ENCODE assay signal across 8 cellular contexts in the genomic region with DNA sequence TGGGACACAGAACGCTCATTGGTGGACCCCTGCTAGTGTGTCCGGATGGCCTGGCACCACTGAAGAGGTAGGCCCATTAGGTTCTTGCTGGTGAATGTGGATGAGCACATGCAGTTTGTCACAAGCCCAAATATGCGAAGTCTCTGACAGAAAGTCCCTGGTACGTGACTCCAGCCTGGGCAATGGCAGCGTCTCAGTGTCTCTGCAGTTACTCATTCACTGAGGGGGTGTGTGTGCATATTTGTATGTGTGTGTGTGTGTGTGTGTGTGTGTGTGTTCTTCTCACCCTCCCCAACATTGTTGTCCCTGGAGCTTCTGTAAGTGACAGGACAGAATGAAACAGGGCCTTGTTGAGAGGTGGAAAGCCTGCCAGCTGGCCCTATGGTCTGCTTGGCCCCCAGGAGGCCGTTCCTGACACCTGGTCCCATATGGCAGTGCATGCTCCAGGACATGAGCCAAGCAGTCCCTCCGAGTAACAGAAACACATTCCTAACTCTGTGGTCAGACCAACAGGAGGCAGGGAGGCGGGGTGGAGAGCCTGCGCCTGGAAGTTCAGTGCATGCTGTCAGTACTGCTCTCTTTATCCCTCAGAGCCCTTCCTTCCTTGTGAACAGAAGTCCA.
DNase-seq lines count a peak whose midpoint lies in the region; ATAC-seq and TF ChIP-seq lines count a peak whose summit lies in the region.

No MANE protein-coding gene starts in this region.

- H3K4me3 ChIP-seq in AG04450 (ENCODE audit: low read depth, low read length) (no peak overlapping the region), choroid plexus epithelial cell (ENCODE audit: low read depth, low read length) (no peak overlapping the region), lung (no peak overlapping the region), HAP-1 (no peak overlapping the region)

- H3K27me3 ChIP-seq in AG04450 (ENCODE audit: control insufficient read depth, insufficient read depth, low read length): no peaks in the 10 kb centered on the region
- no peaks in the 10 kb centered on the region for H3K27me3 ChIP-seq in lung (ENCODE audit: control insufficient read depth, insufficient read depth)
- H3K27me3 ChIP-seq in HAP-1 (ENCODE audit: low read depth): no peaks in the 10 kb centered on the region

- CTCF ChIA-PET in AG04450 (lab: Charles Lee): no interaction called here

- peaks cover 11% of the 10 kb centered on the region for H3K4me1 Mint-ChIP-seq in nephron progenitor cell

- H3K4me1 ChIP-seq in lung (ENCODE audit: control insufficient read depth in 2 of 2, insufficient read depth in 2 of 2, low read length in 2 of 2): peaks cover 0 to 7% of the 10 kb centered on the region in 2 donors
- H3K4me1 ChIP-seq in HAP-1: no peaks in the 10 kb centered on the region

- H3K27ac ChIP-seq in AG04450 (ENCODE audit: low read depth, low read length): peak overlapping the region; percentile 81
- peak overlapping the region; percentile 52 to 73 for H3K27ac ChIP-seq in lung (ENCODE audit: low read depth in 1 of 2, low read length in 1 of 2)

- H3K27ac Mint-ChIP-seq in nephron progenitor cell: no peak overlapping the region

- H3K36me3 ChIP-seq in lung (ENCODE audit: control insufficient read depth in 2 of 2, insufficient read depth in 2 of 2, low read length in 2 of 2) (no peaks in the 10 kb centered on the region), HAP-1 (replicated peaks) (no peaks in the 10 kb centered on the region)

- POLR2A ChIA-PET in AG04450 (lab: Yijun Ruan, JAX): interaction anchor here (0.6 to 2.4 kb wide), 3 partner anchors 14 to 191 kb away, joined by 3 to 13 read pairs (median 5); partner anchors contain the start of genes HNRNPK and RMI1

- ATAC-seq in lung (ENCODE audit: insufficient read depth, low FRiP score) (peak; percentile 69), GM21825 (IDR thresholded peaks at IDR 0.05; ENCODE audit: unreplicated experiment) (no peak)

- peaks cover 3% of the 10 kb centered on the region for H3K27me3 Mint-ChIP-seq in nephron progenitor cell (ENCODE audit: low read depth, poor library complexity)

- no peaks in the 10 kb centered on the region for H3K9me3 Mint-ChIP-seq in nephron progenitor cell

- 69 to 83% methylated on average over 9 of the region's 9 CpGs for WGBS in lung, 2 donors

- 0 out of 2 replicates have a peak, but pooled peaks have one; percentile 3 for TF ChIP-seq CTCF in AG04450 (IDR thresholded peaks at IDR 0.05; ENCODE audit: low read depth, low read length)
- peak; percentile 33 for TF ChIP-seq CTCF in choroid plexus epithelial cell (conservative IDR thresholded peaks at IDR 0.05; ENCODE audit: low read depth, low read length)
- no peak for TF ChIP-seq CTCF in lung (IDR thresholded peaks at IDR 0.05; ENCODE audit: control extremely low read depth, extremely low read depth)
- no peak for TF ChIP-seq CTCF in nephron progenitor cell (IDR thresholded peaks at IDR 0.05)

- no peak overlapping the region for H3K4me3 Mint-ChIP-seq in nephron progenitor cell

- H3K9me3 ChIP-seq in AG04450 (ENCODE audit: control insufficient read depth, insufficient read depth, low read length) (peaks cover 2% of the 10 kb centered on the region; the same call in 1 of the 2 replicates), lung (ENCODE audit: control insufficient read depth in 2 of 2, insufficient read depth in 1 of 2, low read length in 1 of 2) (no peaks in the 10 kb centered on the region), HAP-1 (no peaks in the 10 kb centered on the region)

- H3K36me3 Mint-ChIP-seq in nephron progenitor cell (ENCODE audit: low read depth): no peaks in the 10 kb centered on the region

- DNase-seq in AG04450 (ENCODE audit: low read depth, low spot score) (peak; percentile 96), NCI-H2171 (lab: John Stamatoyannopoulos, UW) (peak; percentile 19), choroid plexus epithelial cell (ENCODE audit: low read depth) (peak; percentile 98), lung (ENCODE audit: low spot score) (peak; percentile 59), nephron progenitor cell (no peak), RPMI8226 (no peak), HAP-1 (ENCODE audit: low spot score in 2 of 2) (no peak)

- in situ Hi-C loops in HAP-1 (cut with MboI; ENCODE audit: low sequenced_read_pairs): loop anchor here (10.0 kb wide), 1 partner anchor 186 kb away; the partner anchor contains the start of genes HNRNPK and RMI1

Comparison
In these comparisons a context has a peak if more than half of its experiments do, and no peak if none do; other contexts are left out.
1. DNase-seq: peak in AG04450 (single experiment), NCI-H2171 (single experiment), choroid plexus epithelial cell (single experiment) and lung (single experiment); none in nephron progenitor cell (single experiment), RPMI8226 (single experiment) and HAP-1 (0 of 2).
2. CTCF ChIP-seq: peak in AG04450 (single experiment) and choroid plexus epithelial cell (single experiment); none in lung (single experiment) and nephron progenitor cell (single experiment).